Comparison of ENCODE assay signal across 1 cellular context in the genomic region with DNA sequence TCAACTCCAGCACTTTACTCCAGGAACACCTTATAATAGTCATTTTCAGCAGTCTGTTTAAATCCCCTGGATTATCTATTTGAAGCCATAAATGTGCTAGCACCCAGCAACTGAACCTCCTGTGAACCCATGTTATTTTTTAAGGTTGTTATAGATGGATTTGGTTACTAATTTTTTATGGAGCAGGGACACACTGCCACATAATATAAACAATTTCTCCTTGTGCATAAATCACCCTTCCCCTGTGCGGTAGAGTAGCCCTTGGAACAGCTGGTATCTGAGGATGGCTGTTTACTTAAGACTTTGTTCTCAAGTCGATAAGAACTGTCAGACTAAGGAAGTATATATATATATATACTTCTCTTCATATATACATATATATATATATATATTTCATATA.
TF ChIP-seq lines count a peak whose summit lies in the region.

No MANE protein-coding gene starts in this region.

TF ChIP-seq in HEK293, 187 proteins besides CTCF, POLR2A, EP300 and RAD21 (continued from another document and continues in another):
- TF ChIP-seq, protein P1, sequence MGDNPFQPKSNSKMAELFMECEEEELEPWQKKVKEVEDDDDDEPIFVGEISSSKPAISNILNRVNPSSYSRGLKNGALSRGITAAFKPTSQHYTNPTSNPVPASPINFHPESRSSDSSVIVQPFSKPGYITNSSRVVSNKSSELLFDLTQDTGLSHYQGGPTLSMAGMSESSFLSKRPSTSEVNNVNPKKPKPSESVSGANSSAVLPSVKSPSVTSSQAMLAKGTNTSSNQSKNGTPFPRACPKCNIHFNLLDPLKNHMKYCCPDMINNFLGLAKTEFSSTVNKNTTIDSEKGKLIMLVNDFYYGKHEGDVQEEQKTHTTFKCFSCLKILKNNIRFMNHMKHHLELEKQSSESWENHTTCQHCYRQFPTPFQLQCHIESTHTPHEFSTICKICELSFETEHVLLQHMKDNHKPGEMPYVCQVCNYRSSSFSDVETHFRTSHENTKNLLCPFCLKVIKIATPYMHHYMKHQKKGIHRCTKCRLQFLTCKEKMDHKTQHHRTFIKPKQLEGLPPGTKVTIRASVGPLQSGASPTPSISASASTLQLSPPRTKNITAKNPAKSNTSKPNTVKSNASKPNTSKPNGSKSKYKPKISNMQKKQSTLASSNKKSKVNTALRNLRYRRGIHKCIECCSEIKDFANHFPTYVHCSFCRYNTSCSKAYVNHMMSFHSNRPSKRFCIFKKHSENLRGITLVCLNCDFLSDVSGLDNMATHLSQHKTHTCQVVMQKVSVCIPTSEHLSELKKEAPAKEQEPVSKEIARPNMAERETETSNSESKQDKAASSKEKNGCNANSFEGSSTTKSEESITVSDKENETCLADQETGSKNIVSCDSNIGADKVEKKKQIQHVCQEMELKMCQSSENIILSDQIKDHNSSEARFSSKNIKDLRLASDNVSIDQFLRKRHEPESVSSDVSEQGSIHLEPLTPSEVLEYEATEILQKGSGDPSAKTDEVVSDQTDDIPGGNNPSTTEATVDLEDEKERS (tag by site-specific recombination; IDR thresholded peaks at IDR 0.05): no peak
- no peak for TF ChIP-seq ZNF248 (tag by site-specific recombination; IDR thresholded peaks at IDR 0.05)
- TF ChIP-seq ZNF2 (tag by site-specific recombination; IDR thresholded peaks at IDR 0.05): no peak
- TF ChIP-seq ZNF623 (tag by site-specific recombination; IDR thresholded peaks at IDR 0.05): no peak
- TF ChIP-seq ZNF175 (tag by site-specific recombination; IDR thresholded peaks at IDR 0.05): no peak
- TF ChIP-seq ZFP3 (tag by site-specific recombination; IDR thresholded peaks at IDR 0.05; ENCODE audit: low read depth): no peak
- 0 out of 2 replicates have a peak, but pooled peaks have one; percentile 7 for TF ChIP-seq ZBTB8A (tag by site-specific recombination; IDR thresholded peaks at IDR 0.05)
- no peak for TF ChIP-seq GLI2 (tag by site-specific recombination; IDR thresholded peaks at IDR 0.05; ENCODE audit: borderline replicate concordance, low read depth)
- no peak for TF ChIP-seq ZNF610 (tag by site-specific recombination; IDR thresholded peaks at IDR 0.05; ENCODE audit: borderline replicate concordance)
- no peak for TF ChIP-seq ZNF747 (tag by site-specific recombination; IDR thresholded peaks at IDR 0.05)
- no peak for TF ChIP-seq ZSCAN16 (tag by site-specific recombination; IDR thresholded peaks at IDR 0.05)
- TF ChIP-seq ZNF585B (tag by site-specific recombination; IDR thresholded peaks at IDR 0.05): no peak
- TF ChIP-seq, protein P2, sequence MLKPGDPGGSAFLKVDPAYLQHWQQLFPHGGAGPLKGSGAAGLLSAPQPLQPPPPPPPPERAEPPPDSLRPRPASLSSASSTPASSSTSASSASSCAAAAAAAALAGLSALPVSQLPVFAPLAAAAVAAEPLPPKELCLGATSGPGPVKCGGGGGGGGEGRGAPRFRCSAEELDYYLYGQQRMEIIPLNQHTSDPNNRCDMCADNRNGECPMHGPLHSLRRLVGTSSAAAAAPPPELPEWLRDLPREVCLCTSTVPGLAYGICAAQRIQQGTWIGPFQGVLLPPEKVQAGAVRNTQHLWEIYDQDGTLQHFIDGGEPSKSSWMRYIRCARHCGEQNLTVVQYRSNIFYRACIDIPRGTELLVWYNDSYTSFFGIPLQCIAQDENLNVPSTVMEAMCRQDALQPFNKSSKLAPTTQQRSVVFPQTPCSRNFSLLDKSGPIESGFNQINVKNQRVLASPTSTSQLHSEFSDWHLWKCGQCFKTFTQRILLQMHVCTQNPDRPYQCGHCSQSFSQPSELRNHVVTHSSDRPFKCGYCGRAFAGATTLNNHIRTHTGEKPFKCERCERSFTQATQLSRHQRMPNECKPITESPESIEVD (tag by site-specific recombination; IDR thresholded peaks at IDR 0.05): peak; percentile 68
- no peak for TF ChIP-seq MYNN (tag by site-specific recombination; IDR thresholded peaks at IDR 0.05; ENCODE audit: borderline replicate concordance)
- TF ChIP-seq, protein P3, sequence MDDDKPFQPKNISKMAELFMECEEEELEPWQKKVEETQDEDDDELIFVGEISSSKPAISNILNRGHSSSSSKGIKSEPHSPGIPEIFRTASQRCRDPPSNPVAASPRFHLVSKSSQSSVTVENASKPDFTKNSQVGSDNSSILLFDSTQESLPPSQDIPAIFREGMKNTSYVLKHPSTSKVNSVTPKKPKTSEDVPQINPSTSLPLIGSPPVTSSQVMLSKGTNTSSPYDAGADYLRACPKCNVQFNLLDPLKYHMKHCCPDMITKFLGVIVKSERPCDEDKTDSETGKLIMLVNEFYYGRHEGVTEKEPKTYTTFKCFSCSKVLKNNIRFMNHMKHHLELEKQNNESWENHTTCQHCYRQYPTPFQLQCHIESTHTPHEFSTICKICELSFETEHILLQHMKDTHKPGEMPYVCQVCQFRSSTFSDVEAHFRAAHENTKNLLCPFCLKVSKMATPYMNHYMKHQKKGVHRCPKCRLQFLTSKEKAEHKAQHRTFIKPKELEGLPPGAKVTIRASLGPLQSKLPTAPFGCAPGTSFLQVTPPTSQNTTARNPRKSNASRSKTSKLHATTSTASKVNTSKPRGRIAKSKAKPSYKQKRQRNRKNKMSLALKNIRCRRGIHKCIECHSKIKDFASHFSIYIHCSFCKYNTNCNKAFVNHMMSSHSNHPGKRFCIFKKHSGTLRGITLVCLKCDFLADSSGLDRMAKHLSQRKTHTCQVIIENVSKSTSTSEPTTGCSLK (tag by site-specific recombination; IDR thresholded peaks at IDR 0.05): no peak
- TF ChIP-seq KLF9 (tag by site-specific recombination; IDR thresholded peaks at IDR 0.05; ENCODE audit: low read depth): no peak
- no peak for TF ChIP-seq SETDB1 (IDR thresholded peaks at IDR 0.05; ENCODE audit: insufficient read length, low read length)
- TF ChIP-seq, protein P4, sequence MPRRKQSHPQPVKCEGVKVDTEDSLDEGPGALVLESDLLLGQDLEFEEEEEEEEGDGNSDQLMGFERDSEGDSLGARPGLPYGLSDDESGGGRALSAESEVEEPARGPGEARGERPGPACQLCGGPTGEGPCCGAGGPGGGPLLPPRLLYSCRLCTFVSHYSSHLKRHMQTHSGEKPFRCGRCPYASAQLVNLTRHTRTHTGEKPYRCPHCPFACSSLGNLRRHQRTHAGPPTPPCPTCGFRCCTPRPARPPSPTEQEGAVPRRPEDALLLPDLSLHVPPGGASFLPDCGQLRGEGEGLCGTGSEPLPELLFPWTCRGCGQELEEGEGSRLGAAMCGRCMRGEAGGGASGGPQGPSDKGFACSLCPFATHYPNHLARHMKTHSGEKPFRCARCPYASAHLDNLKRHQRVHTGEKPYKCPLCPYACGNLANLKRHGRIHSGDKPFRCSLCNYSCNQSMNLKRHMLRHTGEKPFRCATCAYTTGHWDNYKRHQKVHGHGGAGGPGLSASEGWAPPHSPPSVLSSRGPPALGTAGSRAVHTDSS (tag by site-specific recombination; IDR thresholded peaks at IDR 0.05): no peak
- no peak for TF ChIP-seq ZBTB48 (tag by site-specific recombination; IDR thresholded peaks at IDR 0.05)
- TF ChIP-seq, protein P5, sequence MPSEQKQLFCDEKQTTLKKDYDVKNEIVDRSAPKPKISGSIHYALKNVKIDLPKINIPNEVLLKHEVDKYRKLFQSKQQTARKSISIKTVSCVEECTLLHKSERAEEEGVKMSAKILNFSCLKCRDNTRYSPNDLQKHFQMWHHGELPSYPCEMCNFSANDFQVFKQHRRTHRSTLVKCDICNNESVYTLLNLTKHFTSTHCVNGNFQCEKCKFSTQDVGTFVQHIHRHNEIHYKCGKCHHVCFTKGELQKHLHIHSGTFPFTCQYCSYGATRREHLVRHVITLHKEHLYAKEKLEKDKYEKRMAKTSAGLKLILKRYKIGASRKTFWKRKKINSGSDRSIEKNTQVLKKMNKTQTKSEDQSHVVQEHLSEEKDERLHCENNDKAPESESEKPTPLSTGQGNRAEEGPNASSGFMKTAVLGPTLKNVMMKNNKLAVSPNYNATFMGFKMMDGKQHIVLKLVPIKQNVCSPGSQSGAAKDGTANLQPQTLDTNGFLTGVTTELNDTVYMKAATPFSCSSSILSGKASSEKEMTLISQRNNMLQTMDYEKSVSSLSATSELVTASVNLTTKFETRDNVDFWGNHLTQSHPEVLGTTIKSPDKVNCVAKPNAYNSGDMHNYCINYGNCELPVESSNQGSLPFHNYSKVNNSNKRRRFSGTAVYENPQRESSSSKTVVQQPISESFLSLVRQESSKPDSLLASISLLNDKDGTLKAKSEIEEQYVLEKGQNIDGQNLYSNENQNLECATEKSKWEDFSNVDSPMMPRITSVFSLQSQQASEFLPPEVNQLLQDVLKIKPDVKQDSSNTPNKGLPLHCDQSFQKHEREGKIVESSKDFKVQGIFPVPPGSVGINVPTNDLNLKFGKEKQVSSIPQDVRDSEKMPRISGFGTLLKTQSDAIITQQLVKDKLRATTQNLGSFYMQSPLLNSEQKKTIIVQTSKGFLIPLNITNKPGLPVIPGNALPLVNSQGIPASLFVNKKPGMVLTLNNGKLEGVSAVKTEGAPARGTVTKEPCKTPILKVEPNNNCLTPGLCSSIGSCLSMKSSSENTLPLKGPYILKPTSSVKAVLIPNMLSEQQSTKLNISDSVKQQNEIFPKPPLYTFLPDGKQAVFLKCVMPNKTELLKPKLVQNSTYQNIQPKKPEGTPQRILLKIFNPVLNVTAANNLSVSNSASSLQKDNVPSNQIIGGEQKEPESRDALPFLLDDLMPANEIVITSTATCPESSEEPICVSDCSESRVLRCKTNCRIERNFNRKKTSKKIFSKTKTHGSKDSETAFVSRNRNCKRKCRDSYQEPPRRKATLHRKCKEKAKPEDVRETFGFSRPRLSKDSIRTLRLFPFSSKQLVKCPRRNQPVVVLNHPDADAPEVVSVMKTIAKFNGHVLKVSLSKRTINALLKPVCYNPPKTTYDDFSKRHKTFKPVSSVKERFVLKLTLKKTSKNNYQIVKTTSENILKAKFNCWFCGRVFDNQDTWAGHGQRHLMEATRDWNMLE (tag by site-specific recombination; conservative IDR thresholded peaks at IDR 0.05; ENCODE audit: low read depth): no peak
- no peak for TF ChIP-seq ZNF211 (tag by site-specific recombination; IDR thresholded peaks at IDR 0.05; ENCODE audit: low read depth)
- TF ChIP-seq, protein P6, sequence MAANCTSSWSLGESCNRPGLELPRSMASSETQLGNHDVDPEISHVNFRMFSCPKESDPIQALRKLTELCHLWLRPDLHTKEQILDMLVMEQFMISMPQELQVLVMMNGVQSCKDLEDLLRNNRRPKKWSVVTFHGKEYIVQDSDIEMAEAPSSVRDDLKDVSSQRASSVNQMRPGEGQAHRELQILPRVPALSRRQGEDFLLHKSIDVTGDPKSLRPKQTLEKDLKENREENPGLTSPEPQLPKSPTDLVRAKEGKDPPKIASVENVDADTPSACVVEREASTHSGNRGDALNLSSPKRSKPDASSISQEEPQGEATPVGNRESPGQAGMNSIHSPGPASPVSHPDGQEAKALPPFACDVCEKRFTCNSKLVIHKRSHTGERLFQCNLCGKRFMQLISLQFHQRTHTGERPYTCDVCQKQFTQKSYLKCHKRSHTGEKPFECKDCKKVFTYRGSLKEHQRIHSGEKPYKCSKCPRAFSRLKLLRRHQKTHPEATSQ (tag by site-specific recombination; IDR thresholded peaks at IDR 0.05): no peak
- TF ChIP-seq ZNF140 (tag by site-specific recombination; IDR thresholded peaks at IDR 0.05): no peak
- no peak for TF ChIP-seq ZBTB17 (tag by site-specific recombination; IDR thresholded peaks at IDR 0.05)
- TF ChIP-seq, protein P7, sequence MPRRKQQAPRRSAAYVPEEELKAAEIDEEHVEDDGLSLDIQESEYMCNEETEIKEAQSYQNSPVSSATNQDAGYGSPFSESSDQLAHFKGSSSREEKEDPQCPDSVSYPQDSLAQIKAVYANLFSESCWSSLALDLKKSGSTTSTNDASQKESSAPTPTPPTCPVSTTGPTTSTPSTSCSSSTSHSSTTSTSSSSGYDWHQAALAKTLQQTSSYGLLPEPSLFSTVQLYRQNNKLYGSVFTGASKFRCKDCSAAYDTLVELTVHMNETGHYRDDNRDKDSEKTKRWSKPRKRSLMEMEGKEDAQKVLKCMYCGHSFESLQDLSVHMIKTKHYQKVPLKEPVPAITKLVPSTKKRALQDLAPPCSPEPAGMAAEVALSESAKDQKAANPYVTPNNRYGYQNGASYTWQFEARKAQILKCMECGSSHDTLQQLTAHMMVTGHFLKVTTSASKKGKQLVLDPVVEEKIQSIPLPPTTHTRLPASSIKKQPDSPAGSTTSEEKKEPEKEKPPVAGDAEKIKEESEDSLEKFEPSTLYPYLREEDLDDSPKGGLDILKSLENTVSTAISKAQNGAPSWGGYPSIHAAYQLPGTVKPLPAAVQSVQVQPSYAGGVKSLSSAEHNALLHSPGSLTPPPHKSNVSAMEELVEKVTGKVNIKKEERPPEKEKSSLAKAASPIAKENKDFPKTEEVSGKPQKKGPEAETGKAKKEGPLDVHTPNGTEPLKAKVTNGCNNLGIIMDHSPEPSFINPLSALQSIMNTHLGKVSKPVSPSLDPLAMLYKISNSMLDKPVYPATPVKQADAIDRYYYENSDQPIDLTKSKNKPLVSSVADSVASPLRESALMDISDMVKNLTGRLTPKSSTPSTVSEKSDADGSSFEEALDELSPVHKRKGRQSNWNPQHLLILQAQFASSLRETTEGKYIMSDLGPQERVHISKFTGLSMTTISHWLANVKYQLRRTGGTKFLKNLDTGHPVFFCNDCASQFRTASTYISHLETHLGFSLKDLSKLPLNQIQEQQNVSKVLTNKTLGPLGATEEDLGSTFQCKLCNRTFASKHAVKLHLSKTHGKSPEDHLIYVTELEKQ (tag by site-specific recombination; IDR thresholded peaks at IDR 0.05; ENCODE audit: borderline replicate concordance): no peak
- TF ChIP-seq, protein P8, sequence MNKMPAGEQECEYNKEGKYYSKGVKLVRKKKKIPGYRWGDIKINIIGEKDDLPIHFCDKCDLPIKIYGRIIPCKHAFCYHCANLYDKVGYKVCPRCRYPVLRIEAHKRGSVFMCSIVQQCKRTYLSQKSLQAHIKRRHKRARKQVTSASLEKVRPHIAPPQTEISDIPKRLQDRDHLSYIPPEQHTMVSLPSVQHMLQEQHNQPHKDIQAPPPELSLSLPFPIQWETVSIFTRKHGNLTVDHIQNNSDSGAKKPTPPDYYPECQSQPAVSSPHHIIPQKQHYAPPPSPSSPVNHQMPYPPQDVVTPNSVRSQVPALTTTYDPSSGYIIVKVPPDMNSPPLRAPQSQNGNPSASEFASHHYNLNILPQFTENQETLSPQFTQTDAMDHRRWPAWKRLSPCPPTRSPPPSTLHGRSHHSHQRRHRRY (tag by site-specific recombination; IDR thresholded peaks at IDR 0.05): no peak
- no peak for TF ChIP-seq BCL11B (tag by site-specific recombination; IDR thresholded peaks at IDR 0.05; ENCODE audit: low read depth)
- no peak for TF ChIP-seq REPIN1 (tag by site-specific recombination; IDR thresholded peaks at IDR 0.05; ENCODE audit: low read depth)
- TF ChIP-seq ZNF391 (tag by site-specific recombination; IDR thresholded peaks at IDR 0.05; ENCODE audit: borderline replicate concordance, low read depth): no peak
- no peak for TF ChIP-seq SP7 (tag by site-specific recombination; IDR thresholded peaks at IDR 0.05)
- TF ChIP-seq ZNF621 (tag by site-specific recombination; IDR thresholded peaks at IDR 0.05): no peak
- peak; percentile 63; the same call in 1 of the 2 replicates for TF ChIP-seq MZF1 (tag by site-specific recombination; IDR thresholded peaks at IDR 0.05; ENCODE audit: borderline replicate concordance)
- TF ChIP-seq, protein P9, sequence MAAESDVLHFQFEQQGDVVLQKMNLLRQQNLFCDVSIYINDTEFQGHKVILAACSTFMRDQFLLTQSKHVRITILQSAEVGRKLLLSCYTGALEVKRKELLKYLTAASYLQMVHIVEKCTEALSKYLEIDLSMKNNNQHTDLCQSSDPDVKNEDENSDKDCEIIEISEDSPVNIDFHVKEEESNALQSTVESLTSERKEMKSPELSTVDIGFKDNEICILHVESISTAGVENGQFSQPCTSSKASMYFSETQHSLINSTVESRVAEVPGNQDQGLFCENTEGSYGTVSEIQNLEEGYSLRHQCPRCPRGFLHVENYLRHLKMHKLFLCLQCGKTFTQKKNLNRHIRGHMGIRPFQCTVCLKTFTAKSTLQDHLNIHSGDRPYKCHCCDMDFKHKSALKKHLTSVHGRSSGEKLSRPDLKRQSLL (tag by site-specific recombination; IDR thresholded peaks at IDR 0.05): no peak
- no peak for TF ChIP-seq SCRT1 (tag by site-specific recombination; IDR thresholded peaks at IDR 0.05; ENCODE audit: borderline replicate concordance)
